ENCODE assay signal across 8 cellular contexts in the genomic region with DNA sequence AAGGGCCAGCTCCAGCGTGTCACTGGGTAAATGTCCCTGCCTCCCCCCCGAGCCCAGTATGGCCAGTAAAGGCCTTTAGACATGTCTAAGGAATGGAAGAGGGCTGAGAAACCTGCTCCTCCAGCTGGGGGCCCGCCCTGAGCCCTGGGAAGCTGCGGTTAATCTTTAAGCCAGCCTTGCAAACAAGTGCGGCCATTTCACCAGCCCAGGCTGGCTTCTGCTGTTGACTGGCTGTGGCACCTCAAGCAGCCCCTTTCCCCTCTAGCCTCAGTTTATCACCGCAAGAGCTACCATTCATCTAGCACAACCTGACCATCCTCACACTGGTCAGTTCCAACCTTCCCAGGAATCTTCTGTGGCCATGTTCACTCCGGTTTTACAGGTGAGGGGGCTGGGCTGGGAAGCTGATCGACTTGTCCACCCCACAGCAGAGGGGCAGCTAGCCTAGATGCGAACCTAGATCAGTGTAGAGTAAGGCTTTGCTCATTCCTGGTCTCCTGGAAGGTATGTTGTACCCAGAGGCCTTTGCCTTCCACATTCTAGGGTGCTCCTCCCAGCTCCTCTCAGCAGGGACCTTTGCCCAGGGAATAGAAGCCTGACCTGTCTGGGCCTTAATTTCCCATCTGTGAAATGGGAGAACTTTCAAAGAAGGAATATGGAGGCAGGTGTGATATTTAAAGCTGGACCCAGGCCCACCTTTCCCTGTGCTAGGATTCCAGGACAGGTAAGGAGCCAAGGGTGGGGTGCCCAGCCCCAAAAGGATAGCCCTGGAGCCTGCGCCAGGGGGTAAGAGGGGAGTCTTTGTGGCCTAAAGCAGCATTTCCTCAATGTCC. TPM values are rescaled to one million over a fixed set of nuclear protein-coding genes. Genes with fewer than 3 reads are reported as not detected.
A peak's percentile ranks its signal among the peaks of the same experiment; 100 is the strongest.
DNase-seq lines count a peak whose midpoint lies in the region; ATAC-seq and TF ChIP-seq lines count a peak whose summit lies in the region.

No MANE protein-coding gene starts in this region.

- peaks cover 39% of the 10 kb centered on the region; the same call in 1 of the 2 replicates for H3F3A ChIP-seq in PC-9 (ENCODE audit: insufficient read depth, low read depth)

- 0 out of 2 replicates have a peak, but pooled peaks cover 5% of the 10 kb centered on the region for H3K79me2 ChIP-seq in PC-9 (ENCODE audit: low read depth)

- BruUV-seq in PC-9 (replicated peaks; lab: Mats Ljungman, UMichigan), result TSS peak; percentile 87

- H3K4me3 ChIP-seq in GM12864 (ENCODE audit: low read depth, low read length) (peak overlapping the region; percentile 57), PC-9 (peak overlapping the region; percentile 76), fibroblast of villous mesenchyme (ENCODE audit: low read depth, low read length) (no peak overlapping the region), gastrocnemius medialis (no peak overlapping the region)

- no peaks in the 10 kb centered on the region for H4K20me1 ChIP-seq in PC-9 (ENCODE audit: insufficient read depth)

- no peak for TF ChIP-seq CTCF in GM12864 (IDR thresholded peaks at IDR 0.05; ENCODE audit: low read depth, low read length, missing control alignments)
- no peak for TF ChIP-seq CTCF in PC-9 (conservative IDR thresholded peaks at IDR 0.05)
- TF ChIP-seq CTCF in fibroblast of villous mesenchyme (IDR thresholded peaks at IDR 0.05; ENCODE audit: insufficient read depth, low read depth, low read length), result no peak
- TF ChIP-seq CTCF in gastrocnemius medialis (IDR thresholded peaks at IDR 0.05 in 4 of 5, conservative IDR thresholded peaks at IDR 0.05 in 1 of 5), result no peak

- DNase-seq in GM12864 (ENCODE audit: low read depth), result no peak
- DNase-seq in PC-9, result peak; percentile 62 to 77
- DNase-seq in fibroblast of villous mesenchyme (ENCODE audit: low read depth), result peak; percentile 19
- DNase-seq in renal cortical epithelial cell (ENCODE audit: low read depth), result peak; percentile 68
- DNase-seq in DMS153 (lab: John Stamatoyannopoulos, UW), result no peak
- no peak for DNase-seq in gastrocnemius medialis
- DNase-seq in NCI-H1105 (lab: John Stamatoyannopoulos, UW), result no peak
- no peak for DNase-seq in erythroblast (lab: John Stamatoyannopoulos, UW)

- CTCF ChIA-PET in PC-9 (lab: Charles Lee), result interaction anchor here (0.6 kb wide), 1 partner anchor 39 kb away, joined by 12 read pairs; no protein-coding TSS in a partner anchor

- POLR2A ChIA-PET in PC-9 (lab: Charles Lee; ENCODE audit: unreplicated experiment), result interaction anchor here (0.5 to 0.6 kb wide), 2 partner anchors 15 to 27 kb away, joined by 5 to 24 read pairs; no protein-coding TSS in a partner anchor

- peak overlapping the region; percentile 77; the same call in 1 of the 2 replicates for H2AFZ ChIP-seq in PC-9

- H3K4me2 ChIP-seq in PC-9, result peak overlapping the region; percentile 99

- H3K4me1 ChIP-seq in PC-9 (replicated peaks; ENCODE audit: insufficient read depth) (peaks cover 26% of the 10 kb centered on the region), gastrocnemius medialis (no peaks in the 10 kb centered on the region)

- H3K36me3 ChIP-seq in PC-9 (ENCODE audit: low read depth) (no peaks in the 10 kb centered on the region), gastrocnemius medialis (no peaks in the 10 kb centered on the region)

- in situ Hi-C loops in gastrocnemius medialis (cut with MboI; ENCODE audit: low sequenced_read_pairs in 4 of 4), result no loop called here

- no peaks in the 10 kb centered on the region for H3K9me2 ChIP-seq in PC-9 (ENCODE audit: insufficient read depth)

- H3K27ac ChIP-seq in PC-9, result peak overlapping the region; percentile 69
- H3K27ac ChIP-seq in gastrocnemius medialis, result no peak overlapping the region

- TF ChIP-seq POLR2A in gastrocnemius medialis (IDR thresholded peaks at IDR 0.05), result no peak
- TF ChIP-seq POLR2A in erythroblast (IDR thresholded peaks at IDR 0.05; ENCODE audit: low read length), result no peak

- H3K9me3 ChIP-seq in PC-9 (ENCODE audit: insufficient read depth, low read depth) (no peaks in the 10 kb centered on the region), gastrocnemius medialis (no peaks in the 10 kb centered on the region)

- H3K27me3 ChIP-seq in PC-9 (ENCODE audit: insufficient read depth, low read depth) (no peaks in the 10 kb centered on the region), gastrocnemius medialis (peaks cover 3 to 13% (median 10%) of the 10 kb centered on the region in 3 donors)

- intact Hi-C loops in PC-9 (cut with micrococcal nuclease; ENCODE audit: unreplicated experiment), result loop anchor here (2.0 kb wide), 2 partner anchors 56 to 182 kb away; a partner anchor contains a TSS
- intact Hi-C loops in gastrocnemius medialis (cut with DNase I; ENCODE audit: low total_unique reads), result no loop called here

- no peak for ATAC-seq in gastrocnemius medialis

RNA-seq across cellular contexts. Expression of a gene that starts 1.2 kb away (rescaled TPM):
- 56.8 and 58.4 TPM in 2 replicates for total RNA-seq in PC-9 (2021)
- 20.3 and 20.6 TPM in 2 replicates for total RNA-seq in fibroblast of villous mesenchyme
- 36.6 and 58.6 TPM in 2 replicates for total RNA-seq in renal cortical epithelial cell
- total RNA-seq in gastrocnemius medialis, result 1 to 10 TPM; 1.0 to 2.3 (median 1.8) TPM

RNA-seq across cellular contexts. Expression of a gene that starts 55.3 kb away (rescaled TPM):
- total RNA-seq in PC-9 (2021), result 44.6 and 65.7 TPM in 2 replicates
- total RNA-seq in fibroblast of villous mesenchyme, result 15.1 and 17.1 TPM in 2 replicates
- 18.6 and 33.1 TPM in 2 replicates for total RNA-seq in renal cortical epithelial cell
- 10 to 100 TPM in 1 of 4 donors, 1 to 10 TPM in 3; 6.6 to 11.8 (median 7.5) TPM for total RNA-seq in gastrocnemius medialis

Comparison
In these comparisons a context has a peak if more than half of its experiments do, and no peak if none do; other contexts are left out.
1. DNase-seq: peak in PC-9 (2 of 2), fibroblast of villous mesenchyme (single experiment) and renal cortical epithelial cell (single experiment); none in GM12864 (single experiment), DMS153 (single experiment), gastrocnemius medialis (0 of 2), NCI-H1105 (single experiment) and erythroblast (0 of 2).
2. H3K4me3 ChIP-seq: peak in GM12864 (single experiment) and PC-9 (single experiment); none in fibroblast of villous mesenchyme (single experiment) and gastrocnemius medialis (0 of 4).